In genomic region chr20:31570735-31571617, GRCh38 we compare ENCODE assay signal across 8 cellular contexts. TPM values are rescaled to one million over a fixed set of nuclear protein-coding genes. Genes with fewer than 3 reads are reported as not detected.
DNase-seq lines count a peak whose midpoint lies in the region; ATAC-seq and TF ChIP-seq lines count a peak whose summit lies in the region.

No MANE protein-coding gene starts in this region.

- H3K9me3 Mint-ChIP-seq in HFFc6 (no peaks in the 10 kb centered on the region; the same call in 1 of the 2 replicates), natural killer cell (no peaks in the 10 kb centered on the region)

- DNase-seq in AG20443 (ENCODE audit: low spot score) (peak; percentile 77), HFFc6 (peak; percentile 70), caudate nucleus (lab: John Stamatoyannopoulos, UW) (peak in 59 of 61 donors; percentile 19 to 93 (median 79)), natural killer cell (no peak), GM10248 (ENCODE audit: extremely low spot score) (no peak), NCI-H526 treated with DMSO at 0.1 percent for 48 hours (lab: John Stamatoyannopoulos, UW) (no peak)
- DNase-seq in stimulated activated CD4-positive, alpha-beta T cell treated with anti-CD3 and anti-CD28 coated beads, Interleukin-12 subunit alpha, Interleukin-12 subunit beta, amount 100 ng/mL, for 4 hours, result no peak

- peak overlapping the region; percentile 57 for H3K4me3 Mint-ChIP-seq in HFFc6
- H3K4me3 Mint-ChIP-seq in natural killer cell, result peak overlapping the region; percentile 93

- peaks cover 19% of the 10 kb centered on the region for H3K27me3 Mint-ChIP-seq in HFFc6 (ENCODE audit: insufficient read depth)
- no peaks in the 10 kb centered on the region for H3K27me3 Mint-ChIP-seq in natural killer cell (ENCODE audit: low read depth in 2 of 2)

- H3K36me3 Mint-ChIP-seq in HFFc6 (ENCODE audit: low read depth) (no peaks in the 10 kb centered on the region; the same call in 1 of the 2 replicates), natural killer cell (no peaks in the 10 kb centered on the region)

- CTCF ChIA-PET in GM10248 (lab: Yijun Ruan, JAX), result interaction anchor here (1.1 to 14.3 kb wide), 9 partner anchors 14 to 153 kb away, joined by 3 to 371 read pairs (median 11); partner anchors contain the start of genes BCL2L1 and ID1

- no peak for ATAC-seq in natural killer cell
- no peak for ATAC-seq in HG03039 (IDR thresholded peaks at IDR 0.05; ENCODE audit: unreplicated experiment)

- H3K27ac Mint-ChIP-seq in HFFc6, result peak overlapping the region; percentile 94
- peak overlapping the region; percentile 88 to 92 for H3K27ac Mint-ChIP-seq in natural killer cell

- intact Hi-C loops in natural killer cell (cut with micrococcal nuclease), result no loop called here

- POLR2A ChIA-PET in GM10248 (lab: Yijun Ruan, JAX), result no interaction called here

- TF ChIP-seq CTCF in HFFc6 (IDR thresholded peaks at IDR 0.05), result peak; percentile 18; the same call in 1 of the 2 replicates
- no peak for TF ChIP-seq CTCF in natural killer cell (IDR thresholded peaks at IDR 0.05)
- no peak for TF ChIP-seq CTCF in GM10248 (IDR thresholded peaks at IDR 0.05; ENCODE audit: control extremely low read depth, extremely low read depth, low read depth, missing control alignments)

- H3K4me1 Mint-ChIP-seq in HFFc6 (ENCODE audit: low read depth) (peaks cover 68% of the 10 kb centered on the region), natural killer cell (peaks cover 28 to 41% of the 10 kb centered on the region in 2 donors)

- H3K27ac ChIP-seq in caudate nucleus (ENCODE audit: low read depth, low read length), result peak overlapping the region; percentile 93

RNA-seq across cellular contexts. Expression of gene ID1, which starts 34.1 kb away (rescaled TPM):
- 100 to 1,000 TPM; 397 to 487 (median 452) TPM for total RNA-seq in HFFc6 (2021; fragmentation: NEBNext Ultra II Directional; extraction: Animal tissue kit (Norgen Biotek cat#: 25700))
- 10 to 100 TPM in 1 of 3 donors, 1 to 10 TPM in 2; 5.6 to 10.1 (median 6.4) TPM for total RNA-seq in natural killer cell

RNA-seq across cellular contexts. Expression of gene HM13, which starts 56.7 kb away (rescaled TPM):
- 100 to 1,000 TPM; 265 to 332 (median 284) TPM for total RNA-seq in HFFc6 (2021; fragmentation: NEBNext Ultra II Directional; extraction: Animal tissue kit (Norgen Biotek cat#: 25700))
- 100 to 1,000 TPM in 2 of 3 donors, 10 to 100 TPM in 1; 97.5 to 135 (median 104) TPM for total RNA-seq in natural killer cell

Comparison
In these comparisons a context has a peak if more than half of its experiments do, and no peak if none do; other contexts are left out.
1. DNase-seq: peak in AG20443 (single experiment), HFFc6 (single experiment) and caudate nucleus (59 of 61); none in natural killer cell (single experiment), stimulated activated CD4-positive, alpha-beta T cell treated with anti-CD3 and anti-CD28 coated beads, Interleukin-12 subunit alpha, Interleukin-12 subunit beta, amount 100 ng/mL, for 4 hours (single experiment), GM10248 (single experiment) and NCI-H526 treated with DMSO at 0.1 percent for 48 hours (single experiment).
2. RNA of gene ID1, which starts 34.1 kb away (total RNA-seq): 397 to 487 TPM in HFFc6; 5.6 to 10.1 TPM in natural killer cell; every median in the first group is over 10 times any median in the second.